In the genomic region with DNA sequence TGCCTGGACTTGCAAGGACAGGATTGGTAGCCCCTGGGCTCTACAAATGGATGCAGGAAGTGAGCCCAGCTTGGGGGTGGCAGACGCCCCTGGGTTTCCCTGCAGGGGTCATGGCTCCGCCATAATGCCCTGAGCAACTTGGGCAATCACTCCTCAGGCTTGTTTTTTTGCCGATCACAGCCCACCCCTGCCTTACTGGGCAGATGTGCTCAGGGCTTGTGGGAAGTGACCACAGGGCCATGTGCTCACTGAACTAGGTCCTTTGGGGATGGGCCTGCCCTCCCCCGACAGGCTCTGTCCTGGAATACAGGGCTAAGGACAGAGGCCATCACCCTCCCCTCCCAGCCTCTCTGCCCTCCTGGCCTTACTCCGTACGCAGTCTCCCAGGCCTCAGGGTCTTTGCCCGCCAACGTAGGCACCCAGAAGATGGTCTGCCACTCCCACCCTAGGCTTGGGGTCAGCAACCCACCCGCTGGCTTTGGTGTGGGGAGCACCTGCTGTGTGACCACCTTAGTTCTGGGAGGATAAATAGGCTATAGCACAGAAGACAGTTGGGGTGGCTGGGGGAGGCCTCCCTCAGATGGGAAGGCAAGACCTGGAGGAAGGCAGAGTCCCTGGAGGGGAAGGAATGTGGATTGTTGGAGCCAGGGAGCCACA, we compare ENCODE assay signal across 19 cellular contexts. TPM values are rescaled to one million over a fixed set of nuclear protein-coding genes. Genes with fewer than 3 reads are reported as not detected.
DNase-seq lines count a peak whose midpoint lies in the region; ATAC-seq, FAIRE-seq and TF ChIP-seq lines count a peak whose summit lies in the region.
"Had no signal": no experiment of that assay in that cellular context is flagged by ENCODE, and none has a peak within 500 bp of the region (broad histone marks: within the 10 kb centered on the region; RNA-seq: fewer than 3 reads in every experiment).

No MANE protein-coding gene starts in this region.

- TF ChIP-seq POLR2A in GM12891 (IDR thresholded peaks at IDR 0.05; ENCODE audit: low read depth, low read length) = peak; percentile 86

- H3K4me3 ChIP-seq in NT2/D1 (ENCODE audit: insufficient read length, low read depth) = no peak overlapping the region
- H3K4me3 ChIP-seq: lower lobe of right lung had no signal

- H3K36me3 ChIP-seq in NT2/D1 (ENCODE audit: insufficient read depth, insufficient read length, low read length) = peaks cover 56% of the 10 kb centered on the region

- peak overlapping the region; percentile 93 for H3K27ac ChIP-seq in 22Rv1
- H3K27ac ChIP-seq: foreskin keratinocyte, lower lobe of right lung had no signal

- no peaks in the 10 kb centered on the region for H3K27me3 Mint-ChIP-seq in chondrocyte (ENCODE audit: low read depth)
- H3K27me3 Mint-ChIP-seq: naive B cell had no signal

- H3K27ac Mint-ChIP-seq in chondrocyte (ENCODE audit: unreplicated experiment) = peak overlapping the region; percentile 38
- H3K27ac Mint-ChIP-seq: T-helper 1 cell treated with Interleukin-12 subunit alpha and Interleukin-12 subunit beta and Interleukin-4 antibody, amounts not matched to agents 30 μg/mL and 1 μg/mL, for 36 hours had no signal

- peaks cover 28% of the 10 kb centered on the region for H3K4me1 Mint-ChIP-seq in chondrocyte (ENCODE audit: low read depth)

- TF ChIP-seq CTCF in 22Rv1 (IDR thresholded peaks at IDR 0.05) (no peak), chondrocyte (IDR thresholded peaks at IDR 0.05) (no peak)

- H3K27me3 ChIP-seq in NT2/D1 (ENCODE audit: insufficient read depth, insufficient read length) = no peaks in the 10 kb centered on the region
- H3K27me3 ChIP-seq: foreskin keratinocyte had no signal

- FAIRE-seq in GM12891 (lab: Jason Lieb, UNC) (no peak), HTR-8/SVneo (lab: Jason Lieb, UNC) (no peak)

- peaks cover 14% of the 10 kb centered on the region for H3K4me1 ChIP-seq in NT2/D1 (ENCODE audit: insufficient read depth, insufficient read length)

- H3K9me3 Mint-ChIP-seq in chondrocyte (ENCODE audit: low read depth) = no peaks in the 10 kb centered on the region
- H3K9me3 Mint-ChIP-seq: naive B cell; T-helper 1 cell treated with Interleukin-12 subunit alpha and Interleukin-12 subunit beta and Interleukin-4 antibody, amounts not matched to agents 30 μg/mL and 1 μg/mL, for 36 hours had no signal

- DNase-seq in GM12891 (ENCODE audit: insufficient read length, low spot score) (no peak), NT2/D1 (ENCODE audit: low read depth, low spot score) (no peak), chondrocyte (ENCODE audit: low spot score) (no peak), NCI-H526 (lab: John Stamatoyannopoulos, UW) (no peak), HTR-8/SVneo (ENCODE audit: insufficient read length, low spot score) (no peak)
- DNase-seq: activated CD4-positive, CD25-positive, alpha-beta regulatory T cell treated with anti-CD3 and anti-CD28 coated beads, Interleukin-2, amount 50 U/mL, for 72 hours; AML-193; amniotic stem cell; foreskin keratinocyte; lower lobe of right lung; MM.1S; naive B cell; NCI-H2029 treated with DMSO at 0.1 percent for 48 hours; NCI-H774 had no signal

- H3K36me3 Mint-ChIP-seq in chondrocyte (ENCODE audit: low read depth) = peaks cover 16% of the 10 kb centered on the region
- H3K36me3 Mint-ChIP-seq: naive B cell had no signal

- no peak overlapping the region for H3K4me3 Mint-ChIP-seq in chondrocyte (ENCODE audit: unreplicated experiment)
- H3K4me3 Mint-ChIP-seq: T-helper 1 cell treated with Interleukin-12 subunit alpha and Interleukin-12 subunit beta and Interleukin-4 antibody, amounts not matched to agents 30 μg/mL and 1 μg/mL, for 36 hours had no signal

- no peaks in the 10 kb centered on the region for H3K9me3 ChIP-seq in NT2/D1 (ENCODE audit: insufficient read depth, low read length)
- H3K9me3 ChIP-seq: lower lobe of right lung had no signal

- peak overlapping the region; percentile 44 for H3K9ac ChIP-seq in NT2/D1 (ENCODE audit: insufficient read length, low read depth)

- ATAC-seq in HG03432 (IDR thresholded peaks at IDR 0.05; ENCODE audit: unreplicated experiment) = no peak
- ATAC-seq in HG03097 (IDR thresholded peaks at IDR 0.05; ENCODE audit: low FRiP score, unreplicated experiment) = no peak
- ATAC-seq: foreskin keratinocyte, lower lobe of right lung had no signal

TF ChIP-seq in GM12891, 5 proteins besides CTCF, POLR2A, EP300 and RAD21:
- TF ChIP-seq SPI1 (IDR thresholded peaks at IDR 0.05; ENCODE audit: low read depth, low read length) (no peak), POLR2AphosphoS5 (IDR thresholded peaks at IDR 0.05; ENCODE audit: low read depth, low read length) (peak; percentile 73), POU2F2 (IDR thresholded peaks at IDR 0.05; ENCODE audit: low read depth, low read length) (0 out of 2 replicates have a peak, but pooled peaks have one; percentile 16)

RNA-seq across cellular contexts. Expression of gene RPLP2, which starts 3.8 kb away (rescaled TPM):
- 4,539 TPM for polyA plus RNA-seq in GM12891 (2012; ENCODE audit: low read depth, missing spikeins)
- total RNA-seq in chondrocyte = 1,144 to 1,291 TPM (median 1,171 TPM) in 3 replicates

RNA-seq across cellular contexts. Expression of gene PNPLA2, which starts 5.1 kb away (rescaled TPM):
- polyA plus RNA-seq in GM12891 (2012; ENCODE audit: low read depth, missing spikeins) = 14.8 TPM
- 56.0 to 59.1 TPM (median 56.0 TPM) in 3 replicates for total RNA-seq in chondrocyte

RNA-seq across cellular contexts. Expression of gene PIDD1, which starts 8.5 kb away (rescaled TPM):
- 22.4 TPM for polyA plus RNA-seq in GM12891 (2012; ENCODE audit: low read depth, missing spikeins)
- 12.5 to 14.9 TPM (median 12.8 TPM) in 3 replicates for total RNA-seq in chondrocyte

RNA-seq across cellular contexts. Expression of gene CRACR2B, which starts 14.2 kb away (rescaled TPM):
- 3.6 TPM for polyA plus RNA-seq in GM12891 (2012; ENCODE audit: low read depth, missing spikeins)
- 0.57 to 5.0 TPM (median 1.4 TPM) in 3 replicates for total RNA-seq in chondrocyte
- total RNA-seq: H4 had no signal

RNA-seq across cellular contexts. Expression of gene SLC25A22, which starts 15.5 kb away (rescaled TPM):
- polyA plus RNA-seq in GM12891 (2012; ENCODE audit: low read depth, missing spikeins) = 8.2 TPM
- total RNA-seq in chondrocyte = 15.6 to 24.4 TPM (median 16.0 TPM) in 3 replicates
